13 cellular contexts compared by ENCODE assay signal in the genomic region with DNA sequence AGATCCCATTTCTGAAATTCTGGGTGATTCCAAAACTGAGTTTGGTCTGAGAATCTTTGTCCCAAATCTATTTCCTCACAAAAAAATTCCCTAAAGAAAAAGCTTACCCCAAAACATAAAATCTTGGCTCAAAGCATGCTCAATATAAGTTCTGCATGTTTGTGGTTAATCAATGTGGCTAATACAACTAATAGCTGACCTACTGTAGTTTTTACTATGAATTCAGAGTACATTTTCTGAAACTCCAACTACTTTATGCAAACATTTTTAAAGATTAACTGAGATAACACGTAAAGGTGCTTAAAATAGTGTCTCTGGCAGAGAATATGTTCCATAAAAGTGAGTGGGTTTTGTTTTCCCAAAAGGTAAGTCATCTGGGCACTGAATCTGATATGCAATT.
DNase-seq lines count a peak whose midpoint lies in the region; ATAC-seq and TF ChIP-seq lines count a peak whose summit lies in the region.
"Had no signal": no experiment of that assay in that cellular context is flagged by ENCODE, and none has a peak within 500 bp of the region (broad histone marks: within the 10 kb centered on the region; RNA-seq: fewer than 3 reads in every experiment).

No MANE protein-coding gene starts in this region.

- H3K4me1 Mint-ChIP-seq in activated CD4-positive, alpha-beta T cell treated with anti-CD3 and anti-CD28 coated beads for 36 hours: peaks cover 53% of the 10 kb centered on the region

- no peaks in the 10 kb centered on the region for H3K27me3 Mint-ChIP-seq in activated CD4-positive, alpha-beta T cell treated with anti-CD3 and anti-CD28 coated beads for 36 hours

- no peaks in the 10 kb centered on the region for H3K27me3 ChIP-seq in PC-3 (ENCODE audit: low read length)
- no peaks in the 10 kb centered on the region for H3K27me3 ChIP-seq in fibroblast of lung (ENCODE audit: control insufficient read depth, insufficient read depth, low read length)
- H3K27me3 ChIP-seq in spleen (replicated peaks in 1 of 7): no peaks in the 10 kb centered on the region

- ATAC-seq in activated CD4-positive, alpha-beta T cell treated with anti-CD3 and anti-CD28 coated beads for 36 hours: no peak
- ATAC-seq in PC-3: no peak

- DNase-seq in activated CD4-positive, alpha-beta T cell treated with anti-CD3 and anti-CD28 coated beads for 36 hours: no peak
- DNase-seq in activated CD4-positive, alpha-beta T cell treated with anti-CD3 and anti-CD28 coated beads for 4 hours: no peak
- DNase-seq in PC-3 (no peak), fibroblast of lung (ENCODE audit: low read depth in 2 of 2) (no peak), spleen (no peak), hepatic stellate cell (ENCODE audit: low spot score) (no peak), NOMO-1 treated with DMSO at 0.1 percent for 48 hours (lab: John Stamatoyannopoulos, UW; ENCODE audit: unreplicated experiment) (no peak), GDM1 (lab: John Stamatoyannopoulos, UW) (no peak)
- DNase-seq: activated CD4-positive, alpha-beta T cell treated with anti-CD3 and anti-CD28 coated beads for 48 hours; amniotic stem cell; NCI-H2081 had no signal

- intact Hi-C loops in activated CD4-positive, alpha-beta T cell treated with anti-CD3 and anti-CD28 coated beads for 36 hours (cut with DNase I, micrococcal nuclease): loop anchor here (2.0 to 5.0 kb wide), 4 partner anchors 20 to 453 kb away; partner anchors contain the start of gene MED13L (in 1 of the 2)
- intact Hi-C loops in PC-3 (cut with micrococcal nuclease) (loop anchor here (5.0 to 10.0 kb wide), 2 partner anchors 260 to 563 kb away; no protein-coding TSS in a partner anchor), spleen (cut with DNase I; ENCODE audit: low total_unique reads) (no loop called here)

- WGBS in spleen, 5 donors: 54 to 68% (median 63%) methylated on average over 1 of the region's 1 CpG

- no peaks in the 10 kb centered on the region for H3K9me3 ChIP-seq in PC-3 (ENCODE audit: low read length)
- H3K9me3 ChIP-seq in fibroblast of lung (ENCODE audit: control insufficient read depth, insufficient read depth, low read depth, low read length): no peaks in the 10 kb centered on the region
- no peaks in the 10 kb centered on the region for H3K9me3 ChIP-seq in spleen

- no peaks in the 10 kb centered on the region for H3K9me2 ChIP-seq in PC-3 (replicated peaks; ENCODE audit: low read length)

- H2AFZ ChIP-seq in PC-3 (ENCODE audit: low read length) (no peak overlapping the region), fibroblast of lung (ENCODE audit: low read length) (no peak overlapping the region)
- H2AFZ ChIP-seq: parathyroid adenoma had no signal

- no peak for TF ChIP-seq POLR2A in spleen (IDR thresholded peaks at IDR 0.05)

- CTCF ChIA-PET in activated CD4-positive, alpha-beta T cell treated with anti-CD3 and anti-CD28 coated beads for 36 hours (lab: Charles Lee): interaction anchor here (1.0 to 1.8 kb wide), 2 partner anchors 50 to 456 kb away, joined by 4 to 5 read pairs; no protein-coding TSS in a partner anchor
- CTCF ChIA-PET in PC-3 (lab: Charles Lee): interaction anchor here (0.9 kb wide), 1 partner anchor 564 kb away, joined by 4 read pairs; no protein-coding TSS in a partner anchor

- peak overlapping the region; percentile 18 for H3K4me3 Mint-ChIP-seq in activated CD4-positive, alpha-beta T cell treated with anti-CD3 and anti-CD28 coated beads for 36 hours

- no peaks in the 10 kb centered on the region for H3K36me3 Mint-ChIP-seq in activated CD4-positive, alpha-beta T cell treated with anti-CD3 and anti-CD28 coated beads for 36 hours (ENCODE audit: low read depth)

- no TSS peak for BruUV-seq in PC-3 (replicated peaks; lab: Mats Ljungman, UMichigan)

- H4K20me1 ChIP-seq in PC-3 (ENCODE audit: low read length): peaks cover 59% of the 10 kb centered on the region
- H4K20me1 ChIP-seq in fibroblast of lung (ENCODE audit: control insufficient read depth, extremely low read depth, insufficient read depth, low read length): peaks cover 6% of the 10 kb centered on the region

- H3K27ac Mint-ChIP-seq in activated CD4-positive, alpha-beta T cell treated with anti-CD3 and anti-CD28 coated beads for 36 hours: peak overlapping the region; percentile 68

- peak overlapping the region; percentile 71 for H3K27ac ChIP-seq in PC-3 (ENCODE audit: low read length)
- peak overlapping the region; percentile 30 for H3K27ac ChIP-seq in fibroblast of lung (ENCODE audit: insufficient read depth, low read length)
- H3K27ac ChIP-seq in spleen: peak overlapping the region in 5 of 8 donors; percentile 8 to 65 (median 48)
- H3K27ac ChIP-seq: parathyroid adenoma, RWPE1 had no signal

- H3K79me2 ChIP-seq in PC-3 (ENCODE audit: low read length) (peaks cover 95% of the 10 kb centered on the region), fibroblast of lung (ENCODE audit: control insufficient read depth, insufficient read depth, low read length) (peaks cover 77% of the 10 kb centered on the region)

- peak overlapping the region; percentile 74; the same call in 1 of the 2 replicates for H3K4me2 ChIP-seq in PC-3 (ENCODE audit: low read length)
- H3K4me2 ChIP-seq in fibroblast of lung (ENCODE audit: extremely low read depth, insufficient read depth, low read length): peak overlapping the region; percentile 63

- H3K4me3 ChIP-seq in PC-3 (ENCODE audit: low read length) (no peak overlapping the region), fibroblast of lung (replicated peaks in 1 of 4; ENCODE audit: control extremely low read depth in 1 of 4, insufficient read depth in 1 of 4, low read depth in 3 of 4, low read length in 4 of 4) (no peak overlapping the region), spleen (no peak overlapping the region)

- H3K4me1 ChIP-seq in PC-3 (ENCODE audit: insufficient read depth, low read length) (peaks cover 45% of the 10 kb centered on the region), fibroblast of lung (ENCODE audit: control insufficient read depth, extremely low read depth, insufficient read depth, low read length) (peaks cover 18% of the 10 kb centered on the region), spleen (peaks cover 25 to 90% (median 62%) of the 10 kb centered on the region in 6 donors)

- H3K36me3 ChIP-seq in PC-3 (ENCODE audit: low read depth, low read length) (no peaks in the 10 kb centered on the region), fibroblast of lung (ENCODE audit: control insufficient read depth, insufficient read depth, low read length) (no peaks in the 10 kb centered on the region), spleen (no peaks in the 10 kb centered on the region)

- no peaks in the 10 kb centered on the region for H3F3A ChIP-seq in PC-3 (ENCODE audit: low read length, unreplicated experiment)

- POLR2A ChIA-PET in activated CD4-positive, alpha-beta T cell treated with anti-CD3 and anti-CD28 coated beads for 36 hours (lab: Charles Lee): no interaction called here
- POLR2A ChIA-PET in PC-3 (lab: Charles Lee; ENCODE audit: unreplicated experiment): no interaction called here

- H3K9me3 Mint-ChIP-seq in activated CD4-positive, alpha-beta T cell treated with anti-CD3 and anti-CD28 coated beads for 36 hours (ENCODE audit: low read depth): no peaks in the 10 kb centered on the region

- H3K9ac ChIP-seq in PC-3 (ENCODE audit: low read length) (no peak overlapping the region), fibroblast of lung (ENCODE audit: insufficient read depth, low read length) (no peak overlapping the region)
- H3K9ac ChIP-seq: parathyroid adenoma had no signal

- TF ChIP-seq CTCF in PC-3 (conservative IDR thresholded peaks at IDR 0.05; ENCODE audit: low read depth, low read length) (no peak), fibroblast of lung (conservative IDR thresholded peaks at IDR 0.05 in 1 of 2, IDR thresholded peaks at IDR 0.05 in 1 of 2; ENCODE audit: low read depth in 1 of 2, low read length in 2 of 2) (no peak), spleen (IDR thresholded peaks at IDR 0.05 in 8 of 11, conservative IDR thresholded peaks at IDR 0.05 in 3 of 11) (no peak)
